Comparison of ENCODE assay signal across 8 cellular contexts in genomic region chr2:241702405-241703127, GRCh38. TPM values are rescaled to one million over a fixed set of nuclear protein-coding genes. Genes with fewer than 3 reads are reported as not detected.
DNase-seq lines count a peak whose midpoint lies in the region; ATAC-seq and TF ChIP-seq lines count a peak whose summit lies in the region.

No MANE protein-coding gene starts in this region.

- H3K4me3 Mint-ChIP-seq in H9, result peak overlapping the region; percentile 78 to 87
- peak overlapping the region; percentile 82 for H3K4me3 Mint-ChIP-seq in activated naive CD4-positive, alpha-beta T cell treated with anti-CD3 and anti-CD28 coated beads for 36 hours

- peak overlapping the region in 2 of 3 experiments; percentile 51 to 85; a peak in 3 of 7 replicates for H3K27ac Mint-ChIP-seq in H9
- peak overlapping the region; percentile 61 for H3K27ac Mint-ChIP-seq in activated naive CD4-positive, alpha-beta T cell treated with anti-CD3 and anti-CD28 coated beads for 36 hours

- peaks cover 47% of the 10 kb centered on the region for H3K36me3 ChIP-seq in SJSA1
- H3K36me3 ChIP-seq in parathyroid adenoma (ENCODE audit: control insufficient read depth, insufficient read depth, low read length), result no peaks in the 10 kb centered on the region
- H3K36me3 ChIP-seq in transverse colon, result peaks cover 0 to 23% (median 11%) of the 10 kb centered on the region in 4 donors

- no peak overlapping the region for H4K91ac ChIP-seq in H9 (ENCODE audit: insufficient read length, low read depth, low read length)

- H3T11ph ChIP-seq in H9 (ENCODE audit: low read length), result no peak overlapping the region

- no peak overlapping the region for H2BK20ac ChIP-seq in H9 (ENCODE audit: low read depth, low read length, poor library complexity, severe bottlenecking)

- no peaks in the 10 kb centered on the region for H3K4me1 ChIP-seq in H9 (ENCODE audit: insufficient read depth, low read length)
- H3K4me1 ChIP-seq in SJSA1 (replicated peaks), result peaks cover 19% of the 10 kb centered on the region
- H3K4me1 ChIP-seq in parathyroid adenoma, result peaks cover 4% of the 10 kb centered on the region
- peaks cover 6 to 19% (median 18%) of the 10 kb centered on the region in 4 donors for H3K4me1 ChIP-seq in transverse colon

- no peak overlapping the region for H2AK5ac ChIP-seq in H9 (ENCODE audit: insufficient read length, low read length)

- no peak overlapping the region for H2BK15ac ChIP-seq in H9 (ENCODE audit: low read depth, low read length)

- H3K9ac ChIP-seq in H9 (ENCODE audit: extremely low read depth, insufficient read length, low read length) (peak overlapping the region; percentile 8), parathyroid adenoma (no peak overlapping the region)

- H3K23me2 ChIP-seq in H9 (ENCODE audit: insufficient read length, low read depth, low read length, poor library complexity, severe bottlenecking), result peaks cover 6% of the 10 kb centered on the region

- no peak overlapping the region for H3K18ac ChIP-seq in H9 (ENCODE audit: insufficient read length, low read depth, low read length)

- DNase-seq in GM03348 (ENCODE audit: low spot score) (peak; percentile 97), H9 (peak; percentile 93), LoVo (ENCODE audit: low spot score) (peak; percentile 84), SJSA1 (ENCODE audit: low read depth in 1 of 2, low spot score in 2 of 2) (peak; percentile 84 to 88), Right ventricle myocardium inferior (ENCODE audit: missing footprints) (peak; percentile 94), transverse colon (peak; percentile 88)
- peak; percentile 82 for DNase-seq in activated naive CD4-positive, alpha-beta T cell treated with anti-CD3 and anti-CD28 coated beads for 36 hours

- WGBS in H9 (ENCODE audit: extremely low coverage, insufficient read length, low lambda C conversion rate), result no CpG with 5 or more reads among the region's 62 CpGs
- 2% methylated on average over 18 of the region's 62 CpGs; no CpG with 5 or more reads in 1 of the 2 donors for WGBS in transverse colon (ENCODE audit: low coverage in 1 of 2), 2 donors

- no peak overlapping the region for H4K8ac ChIP-seq in H9 (replicated peaks; ENCODE audit: insufficient read length, low read depth, low read length)

- no peak overlapping the region for H3K4ac ChIP-seq in H9 (ENCODE audit: low read depth, low read length)

- no peaks in the 10 kb centered on the region for H3K9me3 ChIP-seq in H9 (ENCODE audit: control insufficient read depth, low read depth, low read length)
- peaks cover 8% of the 10 kb centered on the region; the same call in 1 of the 2 replicates for H3K9me3 ChIP-seq in SJSA1 (replicated peaks)
- H3K9me3 ChIP-seq in parathyroid adenoma (ENCODE audit: control insufficient read depth, low read length), result no peaks in the 10 kb centered on the region
- no peaks in the 10 kb centered on the region for H3K9me3 ChIP-seq in transverse colon

- H3K79me2 ChIP-seq in H9 (ENCODE audit: insufficient read depth, low read length) (no peaks in the 10 kb centered on the region; the same call in 1 of the 2 replicates), parathyroid adenoma (peaks cover 4% of the 10 kb centered on the region)

- H3K14ac ChIP-seq in H9 (ENCODE audit: insufficient read depth, low read length), result no peak overlapping the region

- peaks cover 3% of the 10 kb centered on the region for H3K27me3 Mint-ChIP-seq in H9 (ENCODE audit: low read depth)
- H3K27me3 Mint-ChIP-seq in activated naive CD4-positive, alpha-beta T cell treated with anti-CD3 and anti-CD28 coated beads for 36 hours (ENCODE audit: low read depth), result no peaks in the 10 kb centered on the region

- no peak for TF ChIP-seq EP300 in transverse colon (IDR thresholded peaks at IDR 0.05; ENCODE audit: low read depth)

- intact Hi-C loops in activated naive CD4-positive, alpha-beta T cell treated with anti-CD3 and anti-CD28 coated beads for 36 hours (cut with micrococcal nuclease), result loop anchor here (1.0 to 5.0 kb wide), 6 partner anchors 32 to 1135 kb away; partner anchors contain the start of genes D2HGDH, FARP2, MTERF4 and RNPEPL1
- intact Hi-C loops in Right ventricle myocardium inferior (cut with DNase I) (no loop called here), transverse colon (cut with DNase I; ENCODE audit: low total_unique reads) (no loop called here)

- in situ Hi-C loops in transverse colon (cut with MboI; ENCODE audit: low pct_ligation_motif_present in 1 of 4, low pct_unique_long_range_greater_than_20kb in 1 of 4, low sequenced_read_pairs in 3 of 4), result no loop called here

- peaks cover 12 to 14% of the 10 kb centered on the region in 2 experiments for H3K4me1 Mint-ChIP-seq in H9
- peaks cover 24% of the 10 kb centered on the region for H3K4me1 Mint-ChIP-seq in activated naive CD4-positive, alpha-beta T cell treated with anti-CD3 and anti-CD28 coated beads for 36 hours (ENCODE audit: low read depth)

- CTCF ChIA-PET in activated naive CD4-positive, alpha-beta T cell treated with anti-CD3 and anti-CD28 coated beads for 36 hours (lab: Charles Lee), result interaction anchor here (0.6 to 3.2 kb wide), 8 partner anchors 14 to 344 kb away, joined by 3 to 17 read pairs (median 6); partner anchors contain the start of genes D2HGDH and DTYMK

- peak; percentile 71 for TF ChIP-seq CTCF in H9 (conservative IDR thresholded peaks at IDR 0.05)
- peak; percentile 61 for TF ChIP-seq CTCF in parathyroid adenoma (IDR thresholded peaks at IDR 0.05)
- TF ChIP-seq CTCF in transverse colon (IDR thresholded peaks at IDR 0.05), result peak; percentile 30 to 70 (median 46)

- no peaks in the 10 kb centered on the region for H4K20me1 ChIP-seq in H9 (ENCODE audit: control insufficient read depth, insufficient read depth, insufficient read length)

- peaks cover 24 to 44% (median 39%) of the 10 kb centered on the region in 3 experiments for H3K36me3 Mint-ChIP-seq in H9 (ENCODE audit: insufficient read depth in 1 of 3, low read depth in 3 of 3)
- H3K36me3 Mint-ChIP-seq in activated naive CD4-positive, alpha-beta T cell treated with anti-CD3 and anti-CD28 coated beads for 36 hours (ENCODE audit: low read depth), result peaks cover 31% of the 10 kb centered on the region

- ATAC-seq in Right ventricle myocardium inferior, result peak; percentile 91

- H2AFZ ChIP-seq in H9 (ENCODE audit: low read length) (no peak overlapping the region), parathyroid adenoma (peak overlapping the region; percentile 96)

- no peak overlapping the region for H2BK120ac ChIP-seq in H9 (ENCODE audit: low read depth, low read length, poor library complexity, severe bottlenecking)

- H3K4me3 ChIP-seq in SJSA1, result peak overlapping the region; percentile 95
- peak overlapping the region; percentile 72 for H3K4me3 ChIP-seq in parathyroid adenoma (ENCODE audit: low read depth, low read length)
- H3K4me3 ChIP-seq in transverse colon, result peak overlapping the region; percentile 69 to 87 (median 81)

- H3K23ac ChIP-seq in H9 (ENCODE audit: insufficient read length, low read depth, low read length), result no peak overlapping the region

- no peak for TF ChIP-seq POLR2A in transverse colon (IDR thresholded peaks at IDR 0.05)

- peak overlapping the region; percentile 64 for H3K4me2 ChIP-seq in H9 (ENCODE audit: insufficient read depth, insufficient read length, low read length)
- H3K4me2 ChIP-seq in parathyroid adenoma (ENCODE audit: low read length), result peak overlapping the region; percentile 74

- H2BK5ac ChIP-seq in H9 (ENCODE audit: insufficient read length, low read length), result no peak overlapping the region

- peaks cover 2% of the 10 kb centered on the region for H3K79me1 ChIP-seq in H9 (ENCODE audit: insufficient read depth, low read depth, low read length, poor library complexity, severe bottlenecking)

- no peaks in the 10 kb centered on the region for H3K27me3 ChIP-seq in H9 (ENCODE audit: insufficient read depth, low read length)
- H3K27me3 ChIP-seq in SJSA1 (replicated peaks), result no peaks in the 10 kb centered on the region
- no peaks in the 10 kb centered on the region for H3K27me3 ChIP-seq in parathyroid adenoma (ENCODE audit: control insufficient read depth, insufficient read depth, low read length)
- H3K27me3 ChIP-seq in transverse colon, result no peaks in the 10 kb centered on the region

- H2BK12ac ChIP-seq in H9 (ENCODE audit: insufficient read length, low read depth, low read length), result no peak overlapping the region

- no peak overlapping the region for H3K56ac ChIP-seq in H9 (ENCODE audit: insufficient read length, low read depth, low read length)

- peaks cover 0 to 12% of the 10 kb centered on the region in 2 experiments; a peak in 3 of 5 replicates for H3K9me3 Mint-ChIP-seq in H9
- H3K9me3 Mint-ChIP-seq in activated naive CD4-positive, alpha-beta T cell treated with anti-CD3 and anti-CD28 coated beads for 36 hours, result peaks cover 6% of the 10 kb centered on the region

- H3K27ac ChIP-seq in H9 (ENCODE audit: insufficient read length, low read depth, low read length), result no peak overlapping the region
- no peak overlapping the region for H3K27ac ChIP-seq in SJSA1
- H3K27ac ChIP-seq in parathyroid adenoma, result peak overlapping the region; percentile 43
- H3K27ac ChIP-seq in transverse colon, result peak overlapping the region; percentile 93 to 98 (median 94)

- H4K5ac ChIP-seq in H9 (ENCODE audit: insufficient read length, low read depth, low read length), result no peak overlapping the region

RNA-seq across cellular contexts. Expression of gene ING5, which starts 0.7 kb away (rescaled TPM):
- total RNA-seq in H9 (2021), result 60.4 and 66.0 TPM in 2 replicates
- total RNA-seq in SJSA1 (2014; rRNA removed; shearing (Covaris generic)), result 20.5 and 23.2 TPM in 2 replicates
- 10 to 100 TPM; 41.0 to 43.8 TPM for total RNA-seq in activated naive CD4-positive, alpha-beta T cell treated with anti-CD3 and anti-CD28 coated beads for 36 hours
- 16.5 TPM for total RNA-seq in Right ventricle myocardium inferior
- 10 to 100 TPM; 37.4 to 94.3 (median 56.3) TPM for total RNA-seq in transverse colon

RNA-seq across cellular contexts. Expression of gene DTYMK, which starts 16.0 kb away (rescaled TPM):
- total RNA-seq in H9 (2021), result 75.6 and 76.0 TPM in 2 replicates
- total RNA-seq in SJSA1 (2014; rRNA removed; shearing (Covaris generic)), result 115 and 177 TPM in 2 replicates
- total RNA-seq in activated naive CD4-positive, alpha-beta T cell treated with anti-CD3 and anti-CD28 coated beads for 36 hours, result 10 to 100 TPM; 88.0 to 93.8 TPM
- 11.1 TPM for total RNA-seq in Right ventricle myocardium inferior
- 10 to 100 TPM in 2 of 4 donors, 1 to 10 TPM in 2; 3.4 to 27.9 (median 11.4) TPM for total RNA-seq in transverse colon

RNA-seq across cellular contexts. Expression of gene D2HGDH, which starts 31.9 kb away (rescaled TPM):
- total RNA-seq in H9 (2021) (10.0 TPM in 2 replicates), Right ventricle myocardium inferior (19.6 TPM), transverse colon (100 to 1,000 TPM in 1 of 4 donors, 10 to 100 TPM in 3; 53.2 to 150 (median 55.5) TPM)
- total RNA-seq in SJSA1 (2014; rRNA removed; shearing (Covaris generic)), result 7.4 and 26.9 TPM in 2 replicates
- 10 to 100 TPM; 19.4 to 23.1 TPM for total RNA-seq in activated naive CD4-positive, alpha-beta T cell treated with anti-CD3 and anti-CD28 coated beads for 36 hours

Comparison
In these comparisons a context has a peak if more than half of its experiments do, and no peak if none do; other contexts are left out.
1. H3K27ac ChIP-seq: peak in parathyroid adenoma (single experiment) and transverse colon (4 of 4); none in H9 (single experiment) and SJSA1 (single experiment).
2. Peak in every context shown above with its lines, with median percentiles within 50 percentile points of each other: DNase-seq, CTCF ChIP-seq and H3K4me3 ChIP-seq.